17 cellular contexts compared by ENCODE assay signal in the genomic region with DNA sequence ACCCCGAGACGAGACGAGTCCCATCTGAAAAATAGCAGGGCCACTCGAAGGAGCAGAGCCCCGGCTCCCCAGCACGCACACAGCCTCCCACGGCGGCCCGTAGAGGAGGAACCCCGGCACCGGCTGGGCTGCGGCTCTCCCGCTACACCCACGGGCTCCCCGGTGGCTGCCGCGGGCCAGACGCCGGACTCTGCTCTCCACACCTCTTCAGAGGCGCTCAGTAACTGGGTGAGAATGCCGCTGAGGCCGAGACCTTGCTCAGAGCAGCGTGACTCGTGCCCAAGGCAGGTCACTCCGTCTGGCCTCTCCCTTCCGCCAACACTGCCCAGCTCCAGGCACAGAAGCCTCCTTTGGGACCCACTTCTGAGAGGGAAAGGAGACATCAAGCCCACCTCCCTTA. TPM values are rescaled to one million over a fixed set of nuclear protein-coding genes. Genes with fewer than 3 reads are reported as not detected.
DNase-seq lines count a peak whose midpoint lies in the region; ATAC-seq, FAIRE-seq and TF ChIP-seq lines count a peak whose summit lies in the region.
"Had no signal": no experiment of that assay in that cellular context is flagged by ENCODE, and none has a peak within 500 bp of the region (broad histone marks: within the 10 kb centered on the region; RNA-seq: fewer than 3 reads in every experiment).

No MANE protein-coding gene starts in this region.

- H3K9me3 ChIP-seq in Panc1 (ENCODE audit: control insufficient read depth, insufficient read depth, low read depth, low read length): no peaks in the 10 kb centered on the region
- no peaks in the 10 kb centered on the region for H3K9me3 ChIP-seq in esophagus (ENCODE audit: control insufficient read depth in 2 of 2, insufficient read depth in 1 of 2, low read depth in 1 of 2, low read length in 1 of 2)
- H3K9me3 ChIP-seq in skeletal muscle tissue (ENCODE audit: control insufficient read depth in 3 of 3, low read length in 3 of 3): no peaks in the 10 kb centered on the region
- no peaks in the 10 kb centered on the region for H3K9me3 ChIP-seq in HAP-1
- H3K9me3 ChIP-seq in uterus: no peaks in the 10 kb centered on the region

- no peak for TF ChIP-seq POLR2A in H54 (IDR thresholded peaks at IDR 0.05; ENCODE audit: low read depth, low read length)
- no peak for TF ChIP-seq POLR2A in uterus (IDR thresholded peaks at IDR 0.05)

- H3K27ac ChIP-seq in Panc1 (ENCODE audit: low read length): no peak overlapping the region
- peak overlapping the region; percentile 6 to 11 for H3K27ac ChIP-seq in esophagus (ENCODE audit: low read depth in 2 of 2, low read length in 1 of 2)
- H3K27ac ChIP-seq in skeletal muscle tissue (ENCODE audit: low read depth, low read length): peak overlapping the region; percentile 54
- peak overlapping the region in 1 of 2 donors; percentile 37 for H3K27ac ChIP-seq in uterus
- H3K27ac ChIP-seq: foreskin keratinocyte had no signal

- no peak overlapping the region for H3K4me3 ChIP-seq in Panc1 (ENCODE audit: low read depth in 2 of 2, low read length in 2 of 2)
- no peak overlapping the region for H3K4me3 ChIP-seq in esophagus (ENCODE audit: low read depth in 1 of 2, low read length in 2 of 2)
- H3K4me3 ChIP-seq in skeletal muscle tissue (ENCODE audit: low read length in 3 of 3): no peak overlapping the region
- no peak overlapping the region for H3K4me3 ChIP-seq in HAP-1
- no peak overlapping the region for H3K4me3 ChIP-seq in uterus

- H3K36me3 ChIP-seq in Panc1 (ENCODE audit: control insufficient read depth, insufficient read depth, low read length) (peaks cover 2% of the 10 kb centered on the region), esophagus (ENCODE audit: control insufficient read depth in 2 of 2, insufficient read depth in 2 of 2, low read length in 1 of 2) (peaks cover 0 to 65% of the 10 kb centered on the region in 2 donors), skeletal muscle tissue (ENCODE audit: control insufficient read depth in 3 of 3, insufficient read depth in 3 of 3, low read length in 3 of 3) (peaks cover 33 to 45% (median 41%) of the 10 kb centered on the region in 3 donors), HAP-1 (replicated peaks) (peaks cover 27% of the 10 kb centered on the region), uterus (no peaks in the 10 kb centered on the region)

- peak overlapping the region in 2 of 3 donors; percentile 16 to 53 for H3K9ac ChIP-seq in skeletal muscle tissue (ENCODE audit: low read depth in 1 of 3, low read length in 3 of 3)

- intact Hi-C loops in Panc1 (cut with micrococcal nuclease; ENCODE audit: unreplicated experiment): no loop called here
- intact Hi-C loops in uterus (cut with DNase I; ENCODE audit: low total_unique reads): no loop called here

- TF ChIP-seq CTCF in Panc1 (IDR thresholded peaks at IDR 0.05): no peak
- no peak for TF ChIP-seq CTCF in uterus (IDR thresholded peaks at IDR 0.05)

- in situ Hi-C loops in Panc1 (cut with HindIII; ENCODE audit: low pct_unique_long_range_greater_than_20kb, low sequenced_read_pairs): no loop called here
- in situ Hi-C loops in HAP-1 (cut with MboI; ENCODE audit: low sequenced_read_pairs): no loop called here

- peaks cover 5% of the 10 kb centered on the region; the same call in 1 of the 2 replicates for H3K4me1 ChIP-seq in Panc1 (ENCODE audit: control insufficient read depth, insufficient read depth, low read length)
- H3K4me1 ChIP-seq in esophagus (ENCODE audit: control insufficient read depth in 2 of 2, insufficient read depth in 2 of 2, low read length in 1 of 2): peaks cover 0 to 26% of the 10 kb centered on the region in 2 donors
- H3K4me1 ChIP-seq in skeletal muscle tissue (ENCODE audit: control insufficient read depth in 3 of 3, insufficient read depth in 3 of 3, low read length in 3 of 3): peaks cover 18 to 51% (median 27%) of the 10 kb centered on the region in 3 donors
- H3K4me1 ChIP-seq in HAP-1: no peaks in the 10 kb centered on the region
- no peaks in the 10 kb centered on the region for H3K4me1 ChIP-seq in uterus
- H3K4me1 ChIP-seq: foreskin keratinocyte had no signal

- 79 to 81% methylated on average over 26 of the region's 26 CpGs for WGBS in esophagus, 2 donors

- BruUV-seq in Panc1 (replicated peaks; lab: Mats Ljungman, UMichigan): no TSS peak

- POLR2A ChIA-PET in Panc1 (lab: Charles Lee): no interaction called here

- FAIRE-seq in H54 (lab: Jason Lieb, UNC): peak; percentile 33

- peak; percentile 64 for ATAC-seq in Panc1
- ATAC-seq: activated T-helper 17 cell treated with anti-CD3 and anti-CD28 coated beads, Interleukin-2, amount 50 U/mL, for 72 hours; foreskin keratinocyte had no signal

- CTCF ChIA-PET in Panc1 (lab: Charles Lee): no interaction called here

- DNase-seq in H54 (ENCODE audit: insufficient read length, low spot score) (peak; percentile 77), Panc1 (ENCODE audit: low read depth, low spot score) (no peak), HAP-1 (ENCODE audit: low spot score in 2 of 2) (no peak), uterus (no peak)
- no peak for DNase-seq in activated CD4-positive, CD25-positive, alpha-beta regulatory T cell (lab: John Stamatoyannopoulos, UW)
- DNase-seq: activated CD4-positive, alpha-beta memory T cell treated with anti-CD3 and anti-CD28 coated beads for 36 hours; CD4-positive, alpha-beta memory T cell; foreskin keratinocyte; GF-D8; KBM-7; NCI-H1417 treated with DMSO at 0.1 percent for 48 hours; NCI-H526; stimulated activated CD4-positive, alpha-beta T cell treated with anti-CD3 and anti-CD28 coated beads, Interleukin-1b, Interleukin-23, amount 100 ng/mL, for 48 hours; T-helper 9 cell had no signal

- H3K27me3 ChIP-seq in Panc1 (ENCODE audit: control insufficient read depth, insufficient read depth, low read length): no peaks in the 10 kb centered on the region
- H3K27me3 ChIP-seq in esophagus (ENCODE audit: control insufficient read depth in 1 of 2, insufficient read depth in 2 of 2, low read length in 2 of 2): no peaks in the 10 kb centered on the region
- no peaks in the 10 kb centered on the region for H3K27me3 ChIP-seq in skeletal muscle tissue (ENCODE audit: control insufficient read depth in 3 of 3, insufficient read depth in 3 of 3, low read length in 3 of 3)
- H3K27me3 ChIP-seq in HAP-1 (ENCODE audit: low read depth): no peaks in the 10 kb centered on the region
- H3K27me3 ChIP-seq in uterus: no peaks in the 10 kb centered on the region
- H3K27me3 ChIP-seq: foreskin keratinocyte had no signal

RNA-seq across cellular contexts. Expression of a gene that starts 34.4 kb away (rescaled TPM):
- total RNA-seq in Panc1 (2021; ENCODE audit: unreplicated experiment) (72.3 TPM), skeletal muscle tissue (9.9 TPM), uterus (10 to 100 TPM in 3 of 4 donors, 1 to 10 TPM in 1; 6.1 to 81.2 (median 24.4) TPM)
- polyA plus RNA-seq in Panc1 (2012; ENCODE audit: insufficient read length): 89.5 TPM
- 10 to 100 TPM; 38.8 to 87.5 TPM for polyA plus RNA-seq in esophagus
